Comparison of ENCODE assay signal across 8 cellular contexts in the genomic region with DNA sequence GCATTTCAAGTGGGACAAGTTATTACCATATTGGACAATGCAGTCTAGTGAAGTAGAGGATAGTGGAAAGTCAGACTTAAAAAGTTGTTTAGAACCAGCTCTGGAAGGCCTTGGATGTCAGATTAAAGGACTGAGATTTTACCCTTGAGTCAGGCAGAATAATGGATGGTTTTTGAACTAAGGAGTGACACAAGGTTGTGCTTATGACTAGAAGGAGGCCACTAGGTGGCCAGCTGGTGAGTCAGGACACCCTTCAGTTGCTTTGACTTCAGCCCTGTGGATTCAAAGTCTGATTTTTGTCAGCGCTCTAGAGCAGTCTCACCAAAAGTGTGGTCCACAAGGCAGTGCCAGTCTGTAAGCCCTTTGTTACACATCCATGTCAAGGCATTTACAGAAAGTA. TPM values are rescaled to one million over a fixed set of nuclear protein-coding genes. Genes with fewer than 3 reads are reported as not detected.
DNase-seq lines count a peak whose midpoint lies in the region; ATAC-seq and TF ChIP-seq lines count a peak whose summit lies in the region.

No MANE protein-coding gene starts in this region.

- peaks cover 27 to 40% of the 10 kb centered on the region in 2 donors for H3K36me3 Mint-ChIP-seq in activated T-cell treated with anti-CD3 and anti-CD28 coated beads, Interleukin-2, amount 50 U/mL, for 72 hours (ENCODE audit: insufficient read depth in 2 of 2)

- no peak overlapping the region for H3K4me3 ChIP-seq in right lobe of liver

- H3K27me3 ChIP-seq in right lobe of liver, result no peaks in the 10 kb centered on the region

- peaks cover 0 to 6% (median 0%) of the 10 kb centered on the region in 4 donors for H3K36me3 ChIP-seq in right lobe of liver

- H3K9me3 ChIP-seq in right lobe of liver, result no peaks in the 10 kb centered on the region

- no peak for TF ChIP-seq POLR2A in right lobe of liver (IDR thresholded peaks at IDR 0.05)

- TF ChIP-seq CTCF in right lobe of liver (IDR thresholded peaks at IDR 0.05), result peak in 3 of 4 donors; percentile 23 to 28 (median 27)

- peaks cover 0 to 14% (median 4%) of the 10 kb centered on the region in 4 donors for H3K4me1 ChIP-seq in right lobe of liver

- peaks cover 0 to 2% of the 10 kb centered on the region in 2 donors for H3K9me3 Mint-ChIP-seq in activated T-cell treated with anti-CD3 and anti-CD28 coated beads, Interleukin-2, amount 50 U/mL, for 72 hours

- no peak overlapping the region for H3K27ac ChIP-seq in right lobe of liver

- peak overlapping the region; percentile 8 for H3K27ac Mint-ChIP-seq in activated T-cell treated with anti-CD3 and anti-CD28 coated beads, Interleukin-2, amount 50 U/mL, for 72 hours

- peak; percentile 16 to 28 for ATAC-seq in activated CD4-positive, CD25-positive, alpha-beta regulatory T cell treated with anti-CD3 and anti-CD28 coated beads, Interleukin-2, amount 50 U/mL, for 24 hours
- ATAC-seq in activated T-cell treated with anti-CD3 and anti-CD28 coated beads, Interleukin-2, amount 50 U/mL, for 72 hours (replicated peaks in 1 of 2), result peak; percentile 10 to 20
- no peak for ATAC-seq in right lobe of liver
- no peak for ATAC-seq in GM19397 (IDR thresholded peaks at IDR 0.05; ENCODE audit: unreplicated experiment)
- ATAC-seq in left lobe of liver, result no peak
- no peak for ATAC-seq in HG02642 (IDR thresholded peaks at IDR 0.05; ENCODE audit: poor library complexity, unreplicated experiment)

- peaks cover 49% of the 10 kb centered on the region for H3K4me1 Mint-ChIP-seq in activated T-cell treated with anti-CD3 and anti-CD28 coated beads, Interleukin-2, amount 50 U/mL, for 72 hours (ENCODE audit: low read depth)

- H3K4me3 Mint-ChIP-seq in activated T-cell treated with anti-CD3 and anti-CD28 coated beads, Interleukin-2, amount 50 U/mL, for 72 hours, result no peak overlapping the region

- intact Hi-C loops in right lobe of liver (cut with DNase I), result no loop called here

- H3K27me3 Mint-ChIP-seq in activated T-cell treated with anti-CD3 and anti-CD28 coated beads, Interleukin-2, amount 50 U/mL, for 72 hours (ENCODE audit: low read depth), result no peaks in the 10 kb centered on the region

- DNase-seq in activated CD4-positive, CD25-positive, alpha-beta regulatory T cell treated with anti-CD3 and anti-CD28 coated beads, Interleukin-2, amount 50 U/mL, for 72 hours, result no peak
- DNase-seq in Kasumi-1 (lab: John Stamatoyannopoulos, UW), result peak; percentile 48 to 55
- DNase-seq in activated T-cell treated with anti-CD3 and anti-CD28 coated beads, Interleukin-2, amount 50 U/mL, for 72 hours, result peak; percentile 43 to 46
- no peak for DNase-seq in right lobe of liver
- DNase-seq in left lobe of liver (ENCODE audit: low spot score), result no peak

- 63% methylated on average over 1 of the region's 1 CpG for WGBS in right lobe of liver (ENCODE audit: insufficient coverage, low coverage, low lambda C conversion rate, missing lambda C conversion rate)

RNA-seq across cellular contexts. Expression of a gene that starts 3.8 kb away (rescaled TPM):
- 10 to 100 TPM; 51.6 to 56.4 TPM for total RNA-seq in activated T-cell treated with anti-CD3 and anti-CD28 coated beads, Interleukin-2, amount 50 U/mL, for 72 hours
- total RNA-seq in right lobe of liver (10 to 100 TPM in 2 of 6 experiments, 1 to 10 TPM in 4; 5.4 to 10.5 (median 9.4) TPM), left lobe of liver (6.0 TPM)

Comparison
In these comparisons a context has a peak if more than half of its experiments do, and no peak if none do; other contexts are left out.
1. ATAC-seq: peak in activated CD4-positive, CD25-positive, alpha-beta regulatory T cell treated with anti-CD3 and anti-CD28 coated beads, Interleukin-2, amount 50 U/mL, for 24 hours (2 of 2) and activated T-cell treated with anti-CD3 and anti-CD28 coated beads, Interleukin-2, amount 50 U/mL, for 72 hours (2 of 2); none in right lobe of liver (0 of 4), GM19397 (single experiment), left lobe of liver (single experiment) and HG02642 (single experiment).
2. DNase-seq: peak in Kasumi-1 (2 of 2) and activated T-cell treated with anti-CD3 and anti-CD28 coated beads, Interleukin-2, amount 50 U/mL, for 72 hours (2 of 2); none in activated CD4-positive, CD25-positive, alpha-beta regulatory T cell treated with anti-CD3 and anti-CD28 coated beads, Interleukin-2, amount 50 U/mL, for 72 hours (single experiment), right lobe of liver (0 of 3) and left lobe of liver (single experiment).